ENCODE assay signal across 19 cellular contexts in genomic region chr6:129507846-129508245, GRCh38.
DNase-seq lines count a peak whose midpoint lies in the region; ATAC-seq and TF ChIP-seq lines count a peak whose summit lies in the region.
"Had no signal": no experiment of that assay in that cellular context is flagged by ENCODE, and none has a peak within 500 bp of the region (broad histone marks: within the 10 kb centered on the region; RNA-seq: fewer than 3 reads in every experiment).

No MANE protein-coding gene starts in this region.

- intact Hi-C loops in left lung (cut with DNase I), result no loop called here

- DNase-seq in CMK (ENCODE audit: low read depth) (peak; percentile 36), T-helper 17 cell (no peak), epithelial cell of prostate (ENCODE audit: low read depth, low spot score) (no peak), left lung (no peak), NCI-H345 treated with DMSO at 0.1 percent for 48 hours (lab: John Stamatoyannopoulos, UW; ENCODE audit: unreplicated experiment) (no peak), right atrium auricular region (ENCODE audit: low spot score) (no peak), NCI-H1105 treated with DMSO at 0.1 percent for 48 hours (lab: John Stamatoyannopoulos, UW) (no peak)
- DNase-seq: CD4-positive, CD25-positive, alpha-beta regulatory T cell; COR-L47; DMS 273 treated with DMSO at 0.1 percent for 48 hours; DND-41; H7; MG63; NCI-H1092 treated with DMSO at 0.1 percent for 48 hours; NCI-H146; NCI-H2029; NCI-H345; Right ventricle myocardium superior had no signal

- H3K4me3 Mint-ChIP-seq in T-helper 17 cell, result no peak overlapping the region
- H3K4me3 Mint-ChIP-seq: CD4-positive, CD25-positive, alpha-beta regulatory T cell had no signal

- H3K27ac ChIP-seq in epithelial cell of prostate (peak overlapping the region; percentile 66), left lung (no peak overlapping the region), right atrium auricular region (no peak overlapping the region)

- H3K4me1 Mint-ChIP-seq in T-helper 17 cell, result peaks cover 2% of the 10 kb centered on the region

- no peaks in the 10 kb centered on the region for H3K36me3 ChIP-seq in left lung
- H3K36me3 ChIP-seq in right atrium auricular region, result peaks cover 54% of the 10 kb centered on the region
- H3K36me3 ChIP-seq: MG63 had no signal

- H3K4me1 ChIP-seq in left lung, result peaks cover 0 to 5% of the 10 kb centered on the region in 2 donors
- no peaks in the 10 kb centered on the region for H3K4me1 ChIP-seq in right atrium auricular region

- no peaks in the 10 kb centered on the region for H3K9me3 ChIP-seq in T-helper 17 cell (ENCODE audit: control insufficient read depth, low read length, poor library complexity, severe bottlenecking)
- no peaks in the 10 kb centered on the region for H3K9me3 ChIP-seq in left lung
- H3K9me3 ChIP-seq in right atrium auricular region, result no peaks in the 10 kb centered on the region
- H3K9me3 ChIP-seq: MG63 had no signal

- TF ChIP-seq CTCF in left lung (IDR thresholded peaks at IDR 0.05) (no peak), right atrium auricular region (IDR thresholded peaks at IDR 0.05) (no peak)

- no peaks in the 10 kb centered on the region for H3K27me3 ChIP-seq in left lung
- H3K27me3 ChIP-seq in right atrium auricular region, result no peaks in the 10 kb centered on the region
- H3K27me3 ChIP-seq: MG63 had no signal

- no peaks in the 10 kb centered on the region for H3K27me3 Mint-ChIP-seq in T-helper 17 cell

- ATAC-seq in T-helper 17 cell, result no peak
- peak; percentile 31 for ATAC-seq in left lung
- ATAC-seq: GM12878 had no signal

- peak overlapping the region; percentile 1 for H3K27ac Mint-ChIP-seq in T-helper 17 cell
- H3K27ac Mint-ChIP-seq: CD4-positive, CD25-positive, alpha-beta regulatory T cell had no signal

- peaks cover 10% of the 10 kb centered on the region for H3K36me3 Mint-ChIP-seq in T-helper 17 cell (ENCODE audit: low read depth)
- H3K36me3 Mint-ChIP-seq: CD4-positive, CD25-positive, alpha-beta regulatory T cell had no signal

- H3K4me3 ChIP-seq in left lung (no peak overlapping the region), right atrium auricular region (no peak overlapping the region)
- H3K4me3 ChIP-seq: GM12878, MG63 had no signal
